ENCODE assay signal across 15 cellular contexts in genomic region chr4:142683503-142683902, GRCh38.
DNase-seq lines count a peak whose midpoint lies in the region; ATAC-seq, FAIRE-seq and TF ChIP-seq lines count a peak whose summit lies in the region.
"Had no signal": no experiment of that assay in that cellular context is flagged by ENCODE, and none has a peak within 500 bp of the region (broad histone marks: within the 10 kb centered on the region; RNA-seq: fewer than 3 reads in every experiment).

No MANE protein-coding gene starts in this region.

- dilution Hi-C loops in keratinocyte (cut with MboI; ENCODE audit: extremely low pct_ligation_motif_present, low sequenced_read_pairs): no loop called here

- DNase-seq in Daoy (ENCODE audit: low read depth) (peak; percentile 1), Panc1 (ENCODE audit: low read depth, low spot score) (no peak), bronchial epithelial cell (ENCODE audit: low read depth) (peak; percentile 92), keratinocyte (ENCODE audit: low read depth, low spot score) (no peak), substantia nigra (lab: John Stamatoyannopoulos, UW) (no peak)
- DNase-seq: C1 segment of cervical spinal cord; CD4-positive, alpha-beta memory T cell; DND-41; GF-D8; H9 had no signal

- BruUV-seq in Panc1 (replicated peaks; lab: Mats Ljungman, UMichigan): no TSS peak

- H3K9me1 ChIP-seq in keratinocyte (ENCODE audit: control insufficient read depth, extremely low read depth, insufficient read depth, low read length): no peaks in the 10 kb centered on the region

- H4K20me1 ChIP-seq in keratinocyte (ENCODE audit: control insufficient read depth, extremely low read depth, insufficient read depth, low read length): no peaks in the 10 kb centered on the region

- H3K36me3 ChIP-seq in Panc1 (ENCODE audit: control insufficient read depth, insufficient read depth, low read length) (no peaks in the 10 kb centered on the region), bronchial epithelial cell (ENCODE audit: control insufficient read depth, insufficient read depth, low read length) (no peaks in the 10 kb centered on the region), keratinocyte (ENCODE audit: control insufficient read depth in 2 of 2, extremely low read depth in 1 of 2, insufficient read depth in 2 of 2, low read length in 2 of 2) (no peaks in the 10 kb centered on the region)

- in situ Hi-C loops in Panc1 (cut with HindIII; ENCODE audit: low pct_unique_long_range_greater_than_20kb, low sequenced_read_pairs): no loop called here

- H3K27me3 ChIP-seq in Panc1 (ENCODE audit: control insufficient read depth, insufficient read depth, low read length) (no peaks in the 10 kb centered on the region), bronchial epithelial cell (ENCODE audit: control insufficient read depth, insufficient read depth, low read length) (no peaks in the 10 kb centered on the region), keratinocyte (ENCODE audit: control insufficient read depth, extremely low read depth, insufficient read depth, low read length) (no peaks in the 10 kb centered on the region)

- H3K4me2 ChIP-seq in keratinocyte (ENCODE audit: control insufficient read depth, extremely low read depth, insufficient read depth, low read depth, low read length): no peak overlapping the region
- H3K4me2 ChIP-seq: GM23338 had no signal

- H3K4me3 ChIP-seq in Panc1 (ENCODE audit: low read depth in 2 of 2, low read length in 2 of 2) (no peak overlapping the region), bronchial epithelial cell (ENCODE audit: low read depth, low read length) (no peak overlapping the region), keratinocyte (ENCODE audit: control insufficient read depth in 2 of 3, extremely low read depth in 1 of 3, insufficient read depth in 2 of 3, low read depth in 1 of 3, low read length in 3 of 3) (no peak overlapping the region)
- H3K4me3 ChIP-seq: GM23338 had no signal

- ATAC-seq in Panc1 (peak; percentile 38; the same call in 1 of the 2 replicates), HG03432 (IDR thresholded peaks at IDR 0.05; ENCODE audit: unreplicated experiment) (no peak), HG02852 (IDR thresholded peaks at IDR 0.05; ENCODE audit: unreplicated experiment) (no peak)
- ATAC-seq: GM23338, HepG2 had no signal

- TF ChIP-seq CTCF in Panc1 (IDR thresholded peaks at IDR 0.05) (no peak), bronchial epithelial cell (IDR thresholded peaks at IDR 0.05; ENCODE audit: insufficient read depth, low read length, severe bottlenecking) (no peak), keratinocyte (optimal IDR thresholded peaks at IDR 0.05 in 1 of 3, IDR thresholded peaks at IDR 0.05 in 1 of 3, conservative IDR thresholded peaks at IDR 0.05 in 1 of 3; ENCODE audit: extremely low read depth in 1 of 3, insufficient read depth in 2 of 3, low read length in 3 of 3) (no peak)

- FAIRE-seq in bronchial epithelial cell (lab: Jason Lieb, UNC): no peak
- FAIRE-seq in keratinocyte (lab: Jason Lieb, UNC): peak; percentile 17
- FAIRE-seq: HepG2, HTR-8/SVneo had no signal

- H2AFZ ChIP-seq in keratinocyte (ENCODE audit: control insufficient read depth, low read length): no peak overlapping the region
- H2AFZ ChIP-seq: GM23338 had no signal

- H3K9me3 ChIP-seq in Panc1 (ENCODE audit: control insufficient read depth, insufficient read depth, low read depth, low read length): no peaks in the 10 kb centered on the region
- H3K9me3 ChIP-seq in keratinocyte (ENCODE audit: control insufficient read depth, low read depth, low read length): no peaks in the 10 kb centered on the region

- no peak overlapping the region for H3K9ac ChIP-seq in keratinocyte (ENCODE audit: control insufficient read depth, extremely low read depth, insufficient read depth, low read length)

- intact Hi-C loops in Panc1 (cut with micrococcal nuclease; ENCODE audit: unreplicated experiment): no loop called here

- POLR2A ChIA-PET in Panc1 (lab: Charles Lee): no interaction called here

- H3K4me1 ChIP-seq in Panc1 (ENCODE audit: control insufficient read depth, insufficient read depth, low read length) (no peaks in the 10 kb centered on the region), keratinocyte (ENCODE audit: control insufficient read depth, extremely low read depth, insufficient read depth, low read length) (no peaks in the 10 kb centered on the region)

- CTCF ChIA-PET in Panc1 (lab: Charles Lee): no interaction called here

- H3K79me2 ChIP-seq in keratinocyte (ENCODE audit: control insufficient read depth, insufficient read depth, low read length): no peaks in the 10 kb centered on the region

- H3K27ac ChIP-seq in Panc1 (ENCODE audit: low read length) (no peak overlapping the region; the same call in 1 of the 2 replicates), keratinocyte (ENCODE audit: control insufficient read depth, insufficient read depth, low read length) (no peak overlapping the region), substantia nigra (ENCODE audit: low read depth, low read length, poor library complexity, severe bottlenecking) (no peak overlapping the region)

Comparison
In these comparisons a context has a peak if more than half of its experiments do, and no peak if none do; other contexts are left out.
1. DNase-seq: peak in Daoy (single experiment) and bronchial epithelial cell (single experiment); none in Panc1 (single experiment), keratinocyte (single experiment) and substantia nigra (0 of 49).